ENCODE assay signal across 11 cellular contexts in genomic region chr2:211367711-211368110, GRCh38.
DNase-seq lines count a peak whose midpoint lies in the region; ATAC-seq, FAIRE-seq and TF ChIP-seq lines count a peak whose summit lies in the region.
"Had no signal": no experiment of that assay in that cellular context is flagged by ENCODE, and none has a peak within 500 bp of the region (broad histone marks: within the 10 kb centered on the region; RNA-seq: fewer than 3 reads in every experiment).

No MANE protein-coding gene starts in this region.

- H3K27ac Mint-ChIP-seq in MCF 10A (ENCODE audit: low read depth, unreplicated experiment): no peak overlapping the region
- no peak overlapping the region for H3K27ac Mint-ChIP-seq in stimulated activated naive B cell treated with anti-CD40 and anti-IgM and Interleukin-4, amounts not matched to agents 10 μg/mL and 1 μg/mL and 100 μg/mL, for 72 hours
- no peak overlapping the region for H3K27ac Mint-ChIP-seq in CD4-positive, alpha-beta memory T cell

- H3K9me3 ChIP-seq in breast epithelium: no peaks in the 10 kb centered on the region
- H3K9me3 ChIP-seq in CD4-positive, alpha-beta memory T cell (ENCODE audit: control insufficient read depth in 1 of 2, low read length in 2 of 2): no peaks in the 10 kb centered on the region
- no peaks in the 10 kb centered on the region for H3K9me3 ChIP-seq in effector memory CD4-positive, alpha-beta T cell (ENCODE audit: control insufficient read depth, low read length)
- H3K9me3 ChIP-seq: gastrocnemius medialis, right lobe of liver had no signal

- no peak for TF ChIP-seq POLR2A in breast epithelium (IDR thresholded peaks at IDR 0.05)

- H3K4me3 ChIP-seq in breast epithelium: no peak overlapping the region
- no peak overlapping the region for H3K4me3 ChIP-seq in CD4-positive, alpha-beta memory T cell (ENCODE audit: low read length in 2 of 2)
- no peak overlapping the region for H3K4me3 ChIP-seq in effector memory CD4-positive, alpha-beta T cell (ENCODE audit: insufficient read depth, low read depth, low read length, poor library complexity, severe bottlenecking)
- H3K4me3 ChIP-seq: gastrocnemius medialis, right lobe of liver had no signal

- H3K9me3 Mint-ChIP-seq in MCF 10A (ENCODE audit: unreplicated experiment): no peaks in the 10 kb centered on the region
- peaks cover 3 to 4% of the 10 kb centered on the region in 2 donors for H3K9me3 Mint-ChIP-seq in stimulated activated naive B cell treated with anti-CD40 and anti-IgM and Interleukin-4, amounts not matched to agents 10 μg/mL and 1 μg/mL and 100 μg/mL, for 72 hours
- H3K9me3 Mint-ChIP-seq in CD4-positive, alpha-beta memory T cell: peaks cover 0 to 5% (median 0%) of the 10 kb centered on the region in 8 donors

- TF ChIP-seq CTCF in MCF 10A (IDR thresholded peaks at IDR 0.05; ENCODE audit: unreplicated experiment) (no peak), breast epithelium (IDR thresholded peaks at IDR 0.05) (no peak)

- H3K4me3 Mint-ChIP-seq in MCF 10A (ENCODE audit: unreplicated experiment): no peak overlapping the region
- H3K4me3 Mint-ChIP-seq in stimulated activated naive B cell treated with anti-CD40 and anti-IgM and Interleukin-4, amounts not matched to agents 10 μg/mL and 1 μg/mL and 100 μg/mL, for 72 hours: no peak overlapping the region
- H3K4me3 Mint-ChIP-seq in CD4-positive, alpha-beta memory T cell: no peak overlapping the region

- peak; percentile 53 for DNase-seq in MCF 10A (ENCODE audit: unreplicated experiment)
- no peak for DNase-seq in breast epithelium (ENCODE audit: low spot score in 2 of 2)
- DNase-seq in RCC 7860 (ENCODE audit: low spot score): peak; percentile 18
- DNase-seq in stimulated activated naive B cell treated with anti-CD40 and anti-IgM and Interleukin-4, amounts not matched to agents 10 μg/mL and 1 μg/mL and 100 μg/mL, for 72 hours: no peak
- no peak for DNase-seq in CD4-positive, alpha-beta memory T cell
- DNase-seq in stimulated activated CD4-positive, alpha-beta T cell treated with anti-CD3 and anti-CD28 coated beads, Interleukin-2, amount 100 ng/mL, for 24 hours: no peak
- DNase-seq in effector memory CD4-positive, alpha-beta T cell: no peak
- DNase-seq: activated gamma-delta T cell, gastrocnemius medialis, right lobe of liver had no signal

- no peak for FAIRE-seq in RCC 7860 (lab: Jason Lieb, UNC)

- no TSS peak for BruUV-seq in MCF 10A (replicated peaks; lab: Mats Ljungman, UMichigan)

- no peaks in the 10 kb centered on the region for H3K4me1 ChIP-seq in breast epithelium
- no peaks in the 10 kb centered on the region for H3K4me1 ChIP-seq in CD4-positive, alpha-beta memory T cell (ENCODE audit: insufficient read depth, low read length)
- H3K4me1 ChIP-seq in effector memory CD4-positive, alpha-beta T cell (ENCODE audit: control insufficient read depth, insufficient read depth, low read length, poor library complexity, severe bottlenecking): no peaks in the 10 kb centered on the region
- H3K4me1 ChIP-seq: gastrocnemius medialis, right lobe of liver had no signal

- H3K36me3 Mint-ChIP-seq in MCF 10A (ENCODE audit: insufficient read depth, unreplicated experiment): no peaks in the 10 kb centered on the region
- no peaks in the 10 kb centered on the region for H3K36me3 Mint-ChIP-seq in stimulated activated naive B cell treated with anti-CD40 and anti-IgM and Interleukin-4, amounts not matched to agents 10 μg/mL and 1 μg/mL and 100 μg/mL, for 72 hours
- no peaks in the 10 kb centered on the region for H3K36me3 Mint-ChIP-seq in CD4-positive, alpha-beta memory T cell

- H3K27me3 ChIP-seq in breast epithelium: no peaks in the 10 kb centered on the region
- no peaks in the 10 kb centered on the region for H3K27me3 ChIP-seq in CD4-positive, alpha-beta memory T cell (ENCODE audit: insufficient read depth, low read length)
- no peaks in the 10 kb centered on the region for H3K27me3 ChIP-seq in effector memory CD4-positive, alpha-beta T cell (replicated peaks; ENCODE audit: control insufficient read depth, insufficient read depth, low read length, poor library complexity, severe bottlenecking)
- H3K27me3 ChIP-seq: gastrocnemius medialis, right lobe of liver had no signal

- H3K36me3 ChIP-seq in breast epithelium: no peaks in the 10 kb centered on the region
- no peaks in the 10 kb centered on the region for H3K36me3 ChIP-seq in CD4-positive, alpha-beta memory T cell (ENCODE audit: insufficient read depth, low read length)
- H3K36me3 ChIP-seq in effector memory CD4-positive, alpha-beta T cell (ENCODE audit: control insufficient read depth, insufficient read depth, low read length): no peaks in the 10 kb centered on the region
- H3K36me3 ChIP-seq: gastrocnemius medialis, right lobe of liver had no signal

- intact Hi-C loops in MCF 10A (cut with micrococcal nuclease): no loop called here
- intact Hi-C loops in breast epithelium (cut with DNase I; ENCODE audit: low total_unique reads): no loop called here
- intact Hi-C loops in CD4-positive, alpha-beta memory T cell (cut with micrococcal nuclease): no loop called here

- POLR2A ChIA-PET in MCF 10A (lab: Yijun Ruan, JAX): no interaction called here
- POLR2A ChIA-PET in CD4-positive, alpha-beta memory T cell (lab: Charles Lee; ENCODE audit: partially characterized antibody): no interaction called here

- peaks cover 7% of the 10 kb centered on the region for H3K4me1 Mint-ChIP-seq in MCF 10A (ENCODE audit: insufficient read depth, unreplicated experiment)
- no peaks in the 10 kb centered on the region for H3K4me1 Mint-ChIP-seq in stimulated activated naive B cell treated with anti-CD40 and anti-IgM and Interleukin-4, amounts not matched to agents 10 μg/mL and 1 μg/mL and 100 μg/mL, for 72 hours
- H3K4me1 Mint-ChIP-seq in CD4-positive, alpha-beta memory T cell: no peaks in the 10 kb centered on the region

- ATAC-seq in HG03045 (IDR thresholded peaks at IDR 0.05; ENCODE audit: unreplicated experiment): peak; percentile 74
- peak; percentile 25 to 85 for ATAC-seq in stimulated activated naive B cell treated with anti-CD40 and anti-IgM and Interleukin-4, amounts not matched to agents 10 μg/mL and 1 μg/mL and 100 μg/mL, for 72 hours (replicated peaks)
- ATAC-seq: gastrocnemius medialis, right lobe of liver had no signal

- CTCF ChIA-PET in MCF 10A (lab: Yijun Ruan, JAX): no interaction called here
- CTCF ChIA-PET in CD4-positive, alpha-beta memory T cell (lab: Charles Lee; ENCODE audit: partially characterized antibody): no interaction called here

- H3K27me3 Mint-ChIP-seq in MCF 10A (ENCODE audit: insufficient read depth, unreplicated experiment): peaks cover 13% of the 10 kb centered on the region
- H3K27me3 Mint-ChIP-seq in stimulated activated naive B cell treated with anti-CD40 and anti-IgM and Interleukin-4, amounts not matched to agents 10 μg/mL and 1 μg/mL and 100 μg/mL, for 72 hours: no peaks in the 10 kb centered on the region
- no peaks in the 10 kb centered on the region for H3K27me3 Mint-ChIP-seq in CD4-positive, alpha-beta memory T cell

- no peak overlapping the region for H3K27ac ChIP-seq in breast epithelium
- H3K27ac ChIP-seq in CD4-positive, alpha-beta memory T cell (ENCODE audit: low read depth, low read length): no peak overlapping the region
- H3K27ac ChIP-seq in effector memory CD4-positive, alpha-beta T cell (ENCODE audit: insufficient read depth, low read length, poor library complexity, severe bottlenecking): no peak overlapping the region
- H3K27ac ChIP-seq: gastrocnemius medialis, right lobe of liver had no signal

Comparison
In these comparisons a context has a peak if more than half of its experiments do, and no peak if none do; other contexts are left out.
1. DNase-seq: peak in MCF 10A (single experiment) and RCC 7860 (single experiment); none in breast epithelium (0 of 2), stimulated activated naive B cell treated with anti-CD40 and anti-IgM and Interleukin-4, amounts not matched to agents 10 μg/mL and 1 μg/mL and 100 μg/mL, for 72 hours (single experiment), CD4-positive, alpha-beta memory T cell (0 of 5), stimulated activated CD4-positive, alpha-beta T cell treated with anti-CD3 and anti-CD28 coated beads, Interleukin-2, amount 100 ng/mL, for 24 hours (0 of 2) and effector memory CD4-positive, alpha-beta T cell (0 of 3).